Comparison of ENCODE assay signal across 2 cellular contexts in genomic region chr12:18754118-18754707, GRCh38.
TF ChIP-seq lines count a peak whose summit lies in the region.

No MANE protein-coding gene starts in this region.

TF ChIP-seq in K562, 482 proteins besides CTCF, POLR2A, EP300 and RAD21:
- no peak for TF ChIP-seq ZSCAN32 (CRISPR knock-in tag; IDR thresholded peaks at IDR 0.05)
- TF ChIP-seq ESRRA (IDR thresholded peaks at IDR 0.05; ENCODE audit: borderline replicate concordance, low read depth): peak; percentile 42; the same call in 1 of the 2 replicates

TF ChIP-seq in GM12891, 5 proteins besides CTCF, POLR2A, EP300 and RAD21:
- TF ChIP-seq SPI1 (IDR thresholded peaks at IDR 0.05; ENCODE audit: low read depth, low read length) (no peak), PAX5 (IDR thresholded peaks at IDR 0.05; ENCODE audit: insufficient read depth, low read length, severe bottlenecking) (no peak), POU2F2 (IDR thresholded peaks at IDR 0.05; ENCODE audit: low read depth, low read length) (no peak), POLR2AphosphoS5 (IDR thresholded peaks at IDR 0.05; ENCODE audit: low read depth, low read length) (no peak), TAF1 (IDR thresholded peaks at IDR 0.05; ENCODE audit: low read depth, low read length) (no peak)
